Comparison of ENCODE assay signal across 19 cellular contexts in the genomic region with DNA sequence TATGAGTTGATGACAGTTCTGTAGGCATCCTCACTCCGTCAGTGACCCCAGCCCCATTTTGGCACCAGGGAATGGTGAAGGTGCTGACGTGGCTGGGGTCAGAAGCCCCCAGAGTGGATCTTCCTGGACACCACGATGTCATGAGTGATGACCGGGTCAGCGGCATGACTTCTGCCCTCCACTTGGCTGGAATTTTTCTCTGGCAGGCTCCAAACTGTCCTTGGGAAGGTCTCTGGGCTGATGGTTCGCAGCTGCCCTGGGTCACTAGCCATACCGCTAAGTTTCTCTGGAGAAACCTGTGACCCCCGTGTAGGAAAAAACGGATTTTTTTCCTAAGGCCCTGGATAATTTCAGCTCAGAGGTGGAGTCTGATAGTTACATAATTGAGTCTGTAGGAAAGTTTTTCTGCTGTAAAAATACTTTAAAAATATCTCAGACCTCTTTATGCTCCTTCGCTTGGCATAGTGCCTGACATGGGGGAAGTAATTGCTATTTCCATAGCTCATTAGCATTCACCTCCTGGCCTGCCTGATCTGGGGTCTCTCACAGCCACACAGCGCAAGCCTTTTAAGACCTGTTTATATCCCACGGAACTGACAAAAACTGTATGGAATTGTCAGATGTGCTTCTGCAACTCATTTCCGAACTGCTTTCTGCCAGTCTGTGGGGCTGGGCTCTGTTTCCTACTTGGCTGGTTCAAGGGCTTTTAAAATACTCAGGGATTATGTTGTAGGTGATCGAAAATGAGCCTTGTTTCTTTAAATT.
DNase-seq lines count a peak whose midpoint lies in the region; ATAC-seq and TF ChIP-seq lines count a peak whose summit lies in the region.
"Had no signal": no experiment of that assay in that cellular context is flagged by ENCODE, and none has a peak within 500 bp of the region (broad histone marks: within the 10 kb centered on the region; RNA-seq: fewer than 3 reads in every experiment).

No MANE protein-coding gene starts in this region.

- no peak overlapping the region for H3T11ph ChIP-seq in H9 (ENCODE audit: low read length)

- H3K4me3 ChIP-seq in right lobe of liver = no peak overlapping the region
- H3K4me3 ChIP-seq in skeletal muscle tissue (ENCODE audit: low read length in 3 of 3) = peak overlapping the region in 1 of 3 donors; percentile 7
- H3K4me3 ChIP-seq in neural progenitor cell = no peak overlapping the region
- H3K4me3 ChIP-seq: A549, mucosa of descending colon had no signal

- H3K9me3 ChIP-seq in right lobe of liver (no peaks in the 10 kb centered on the region), skeletal muscle tissue (ENCODE audit: control insufficient read depth in 3 of 3, low read length in 3 of 3) (no peaks in the 10 kb centered on the region), neural progenitor cell (ENCODE audit: low read depth) (no peaks in the 10 kb centered on the region), H9 (ENCODE audit: control insufficient read depth, low read depth, low read length) (no peaks in the 10 kb centered on the region)
- H3K9me3 ChIP-seq: A549, mucosa of descending colon had no signal

- no peak overlapping the region for H4K8ac ChIP-seq in H9 (replicated peaks; ENCODE audit: insufficient read length, low read depth, low read length)

- no peaks in the 10 kb centered on the region for H3K23me2 ChIP-seq in H9 (ENCODE audit: insufficient read length, low read depth, low read length, poor library complexity, severe bottlenecking)

- H3K23ac ChIP-seq in H9 (ENCODE audit: insufficient read length, low read depth, low read length) = no peak overlapping the region

- no peak for TF ChIP-seq CTCF in right lobe of liver (IDR thresholded peaks at IDR 0.05)
- TF ChIP-seq CTCF in neural progenitor cell (IDR thresholded peaks at IDR 0.05) = no peak
- no peak for TF ChIP-seq CTCF in H9 (conservative IDR thresholded peaks at IDR 0.05)

- no peak overlapping the region for H2AFZ ChIP-seq in neural progenitor cell (replicated peaks)
- no peak overlapping the region for H2AFZ ChIP-seq in H9 (ENCODE audit: low read length)

- H2BK5ac ChIP-seq in H9 (ENCODE audit: insufficient read length, low read length) = no peak overlapping the region

- no peak overlapping the region for H2BK12ac ChIP-seq in H9 (ENCODE audit: insufficient read length, low read depth, low read length)

- DNase-seq in Right ventricle myocardium inferior (ENCODE audit: missing footprints) = peak; percentile 54
- no peak for DNase-seq in left ventricle myocardium superior
- peak in 1 of 3 donors; percentile 47 for DNase-seq in right lobe of liver
- DNase-seq in stimulated activated CD4-positive, alpha-beta T cell treated with anti-CD3 and anti-CD28 coated beads, Interleukin-4, amount 100 ng/mL, for 4 hours = no peak
- DNase-seq in neural progenitor cell (ENCODE audit: low spot score) = no peak
- no peak for DNase-seq in H9
- DNase-seq in NCI-H345 (lab: John Stamatoyannopoulos, UW) = no peak
- DNase-seq: activated CD4-positive, alpha-beta T cell treated with anti-CD3 and anti-CD28 coated beads for 4 hours; activated T-cell treated with anti-CD3 and anti-CD28 coated beads, Interleukin-2, amount 50 U/mL, for 24 hours; DMS79; glutamatergic neuron; Karpas-422; mucosa of descending colon; NCI-H1417 treated with DMSO at 0.1 percent for 48 hours; T-helper 9 cell had no signal

- H3K18ac ChIP-seq in H9 (ENCODE audit: insufficient read length, low read depth, low read length) = no peak overlapping the region

- H3K27me3 Mint-ChIP-seq in neural progenitor cell (ENCODE audit: insufficient read depth, low read depth) = no peaks in the 10 kb centered on the region
- no peaks in the 10 kb centered on the region for H3K27me3 Mint-ChIP-seq in H9 (ENCODE audit: low read depth)
- H3K27me3 Mint-ChIP-seq: activated naive CD4-positive, alpha-beta T cell treated with anti-CD3 and anti-CD28 coated beads, Interleukin-2, amount 50 U/mL, for 24 hours; activated T-cell treated with anti-CD3 and anti-CD28 coated beads, Interleukin-2, amount 50 U/mL, for 24 hours had no signal

- H3K9me3 Mint-ChIP-seq in neural progenitor cell (no peaks in the 10 kb centered on the region), H9 (no peaks in the 10 kb centered on the region)
- H3K9me3 Mint-ChIP-seq: activated naive CD4-positive, alpha-beta T cell treated with anti-CD3 and anti-CD28 coated beads, Interleukin-2, amount 50 U/mL, for 24 hours; activated T-cell treated with anti-CD3 and anti-CD28 coated beads, Interleukin-2, amount 50 U/mL, for 24 hours; CD14-positive monocyte had no signal

- H2BK15ac ChIP-seq in H9 (ENCODE audit: low read depth, low read length) = no peak overlapping the region

- H3K4ac ChIP-seq in H9 (ENCODE audit: low read depth, low read length) = no peak overlapping the region

- H2AK5ac ChIP-seq in H9 (ENCODE audit: insufficient read length, low read length) = no peak overlapping the region

- peaks cover 0 to 4% (median 0%) of the 10 kb centered on the region in 4 donors for H3K4me1 ChIP-seq in right lobe of liver
- peaks cover 58 to 72% (median 69%) of the 10 kb centered on the region in 3 donors for H3K4me1 ChIP-seq in skeletal muscle tissue (ENCODE audit: control insufficient read depth in 3 of 3, insufficient read depth in 3 of 3, low read length in 3 of 3)
- H3K4me1 ChIP-seq in neural progenitor cell = peaks cover 2% of the 10 kb centered on the region
- H3K4me1 ChIP-seq in H9 (ENCODE audit: insufficient read depth, low read length) = 0 out of 2 replicates have a peak, but pooled peaks cover 3% of the 10 kb centered on the region

- no peak overlapping the region for H4K91ac ChIP-seq in H9 (ENCODE audit: insufficient read length, low read depth, low read length)

- H3K79me2 ChIP-seq in neural progenitor cell (ENCODE audit: low read depth) = no peaks in the 10 kb centered on the region
- peaks cover 2% of the 10 kb centered on the region; the same call in 1 of the 2 replicates for H3K79me2 ChIP-seq in H9 (ENCODE audit: insufficient read depth, low read length)

- H3K27me3 ChIP-seq in right lobe of liver (no peaks in the 10 kb centered on the region), skeletal muscle tissue (ENCODE audit: control insufficient read depth in 3 of 3, insufficient read depth in 3 of 3, low read length in 3 of 3) (no peaks in the 10 kb centered on the region), neural progenitor cell (no peaks in the 10 kb centered on the region), H9 (ENCODE audit: insufficient read depth, low read length) (no peaks in the 10 kb centered on the region)

- H3K27ac Mint-ChIP-seq in neural progenitor cell (no peak overlapping the region), H9 (no peak overlapping the region)
- H3K27ac Mint-ChIP-seq: activated naive CD4-positive, alpha-beta T cell treated with anti-CD3 and anti-CD28 coated beads, Interleukin-2, amount 50 U/mL, for 24 hours; activated T-cell treated with anti-CD3 and anti-CD28 coated beads, Interleukin-2, amount 50 U/mL, for 24 hours; CD14-positive monocyte had no signal

- H3K4me3 Mint-ChIP-seq in neural progenitor cell = no peak overlapping the region
- no peak overlapping the region for H3K4me3 Mint-ChIP-seq in H9
- H3K4me3 Mint-ChIP-seq: activated naive CD4-positive, alpha-beta T cell treated with anti-CD3 and anti-CD28 coated beads, Interleukin-2, amount 50 U/mL, for 24 hours; activated T-cell treated with anti-CD3 and anti-CD28 coated beads, Interleukin-2, amount 50 U/mL, for 24 hours; CD14-positive monocyte had no signal

- H3K79me1 ChIP-seq in H9 (ENCODE audit: insufficient read depth, low read depth, low read length, poor library complexity, severe bottlenecking) = no peaks in the 10 kb centered on the region

- H3F3A ChIP-seq in neural progenitor cell (ENCODE audit: low read depth) = no peaks in the 10 kb centered on the region

- ATAC-seq in Right ventricle myocardium inferior = no peak
- ATAC-seq in left ventricle myocardium superior = no peak
- peak in 3 of 4 donors; percentile 16 to 46 (median 17) for ATAC-seq in right lobe of liver
- ATAC-seq: A549, mucosa of descending colon had no signal

- no peaks in the 10 kb centered on the region for H4K20me1 ChIP-seq in neural progenitor cell (ENCODE audit: low read depth)
- H4K20me1 ChIP-seq in H9 (ENCODE audit: control insufficient read depth, insufficient read depth, insufficient read length) = no peaks in the 10 kb centered on the region

- H3K36me3 Mint-ChIP-seq in neural progenitor cell (no peaks in the 10 kb centered on the region), H9 (ENCODE audit: insufficient read depth in 1 of 3, low read depth in 3 of 3) (0 out of 7 replicates have a peak, but pooled peaks cover 0 to 5% (median 0%) of the 10 kb centered on the region in 3 experiments)
- H3K36me3 Mint-ChIP-seq: activated naive CD4-positive, alpha-beta T cell treated with anti-CD3 and anti-CD28 coated beads, Interleukin-2, amount 50 U/mL, for 24 hours had no signal

- no peak for TF ChIP-seq POLR2A in right lobe of liver (IDR thresholded peaks at IDR 0.05)

- intact Hi-C loops in Right ventricle myocardium inferior (cut with DNase I) = no loop called here
- intact Hi-C loops in left ventricle myocardium superior (cut with micrococcal nuclease) = no loop called here
- intact Hi-C loops in right lobe of liver (cut with DNase I) = no loop called here

- H3K4me2 ChIP-seq in neural progenitor cell (no peak overlapping the region), H9 (ENCODE audit: insufficient read depth, insufficient read length, low read length) (no peak overlapping the region)
- H3K4me2 ChIP-seq: A549 had no signal

- H3K9ac ChIP-seq in skeletal muscle tissue (ENCODE audit: low read depth in 1 of 3, low read length in 3 of 3) (no peak overlapping the region), neural progenitor cell (no peak overlapping the region), H9 (ENCODE audit: extremely low read depth, insufficient read length, low read length) (no peak overlapping the region)

- no peak overlapping the region for H2BK20ac ChIP-seq in H9 (ENCODE audit: low read depth, low read length, poor library complexity, severe bottlenecking)

- no peaks in the 10 kb centered on the region for H3K36me3 ChIP-seq in right lobe of liver
- H3K36me3 ChIP-seq in skeletal muscle tissue (ENCODE audit: control insufficient read depth in 3 of 3, insufficient read depth in 3 of 3, low read length in 3 of 3) = no peaks in the 10 kb centered on the region
- no peaks in the 10 kb centered on the region for H3K36me3 ChIP-seq in neural progenitor cell

- WGBS in right lobe of liver (ENCODE audit: insufficient coverage, low coverage, low lambda C conversion rate, missing lambda C conversion rate) = 48% methylated on average over 10 of the region's 14 CpGs
- no CpG with 5 or more reads among the region's 14 CpGs for WGBS in H9 (ENCODE audit: extremely low coverage, insufficient read length, low lambda C conversion rate)

- no peak overlapping the region for H3K14ac ChIP-seq in H9 (ENCODE audit: insufficient read depth, low read length)

- no peak overlapping the region for H3K27ac ChIP-seq in right lobe of liver
- H3K27ac ChIP-seq in skeletal muscle tissue (ENCODE audit: low read depth, low read length) = peak overlapping the region; percentile 68
- H3K27ac ChIP-seq in neural progenitor cell = no peak overlapping the region
- H3K27ac ChIP-seq in H9 (ENCODE audit: insufficient read length, low read depth, low read length) = no peak overlapping the region
- H3K27ac ChIP-seq: A549 had no signal

- no peak overlapping the region for H4K5ac ChIP-seq in H9 (ENCODE audit: insufficient read length, low read depth, low read length)

- no peak overlapping the region for H3K56ac ChIP-seq in H9 (ENCODE audit: insufficient read length, low read depth, low read length)

- peaks cover 5% of the 10 kb centered on the region for H3K4me1 Mint-ChIP-seq in neural progenitor cell
- peaks cover 7% of the 10 kb centered on the region in 2 experiments for H3K4me1 Mint-ChIP-seq in H9

- no peak overlapping the region for H2BK120ac ChIP-seq in H9 (ENCODE audit: low read depth, low read length, poor library complexity, severe bottlenecking)

Comparison
In these comparisons a context has a peak if more than half of its experiments do, and no peak if none do; other contexts are left out.
1. ATAC-seq: peak in right lobe of liver (3 of 4); none in Right ventricle myocardium inferior (single experiment) and left ventricle myocardium superior (single experiment).